In genomic region chr19:32750441-32751055, GRCh38 we compare ENCODE assay signal across 29 cellular contexts. TPM values are rescaled to one million over a fixed set of nuclear protein-coding genes. Genes with fewer than 3 reads are reported as not detected.
DNase-seq lines count a peak whose midpoint lies in the region; ATAC-seq and TF ChIP-seq lines count a peak whose summit lies in the region.
"Had no signal": no experiment of that assay in that cellular context is flagged by ENCODE, and none has a peak within 500 bp of the region (broad histone marks: within the 10 kb centered on the region; RNA-seq: fewer than 3 reads in every experiment).

No MANE protein-coding gene starts in this region.

- 56% methylated on average over 4 of the region's 4 CpGs for whole genome bisulfite sequencing in mammary epithelial cell (ENCODE audit: low coverage, missing lambda C conversion rate)

- POLR2A ChIA-PET in MCF 10A (lab: Yijun Ruan, JAX): no interaction called here

- H3K4me3 ChIP-seq in mammary epithelial cell (replicated peaks in 1 of 3; ENCODE audit: insufficient read depth in 1 of 3, low read depth in 2 of 3, low read length in 3 of 3) (no peak overlapping the region), upper lobe of right lung (no peak overlapping the region)
- H3K4me3 ChIP-seq: heart right ventricle, MG63, prostate gland, SJSA1, upper lobe of left lung had no signal

- no peak overlapping the region for H3K4me2 ChIP-seq in mammary epithelial cell (ENCODE audit: insufficient read depth, low read depth, low read length)

- intact Hi-C loops in MCF 10A (cut with micrococcal nuclease): no loop called here
- intact Hi-C loops in mammary epithelial cell (cut with micrococcal nuclease): no loop called here
- intact Hi-C loops in upper lobe of right lung (cut with DNase I): no loop called here
- intact Hi-C loops in left ventricle myocardium superior (cut with micrococcal nuclease): no loop called here
- intact Hi-C loops in left colon (cut with DNase I, micrococcal nuclease): no loop called here

- no peaks in the 10 kb centered on the region for H4K20me1 ChIP-seq in mammary epithelial cell (ENCODE audit: insufficient read depth, low read length)

- H3K36me3 ChIP-seq in mammary epithelial cell (ENCODE audit: insufficient read depth, low read length): no peaks in the 10 kb centered on the region
- no peaks in the 10 kb centered on the region for H3K36me3 ChIP-seq in upper lobe of right lung
- H3K36me3 ChIP-seq: heart right ventricle, MG63, prostate gland, SJSA1, upper lobe of left lung had no signal

- in situ Hi-C loops in mammary epithelial cell (cut with MboI; ENCODE audit: low sequenced_read_pairs in 2 of 2): no loop called here

- no peak overlapping the region for H3K27ac Mint-ChIP-seq in MCF 10A (ENCODE audit: low read depth, unreplicated experiment)
- H3K27ac Mint-ChIP-seq: activated naive CD4-positive, alpha-beta T cell treated with anti-CD3 and anti-CD28 coated beads for 36 hours; T-helper 1 cell treated with Interleukin-12 subunit alpha and Interleukin-12 subunit beta and Interleukin-4 antibody, amounts not matched to agents 30 μg/mL and 1 μg/mL, for 36 hours had no signal

- peak; percentile 22 for DNase-seq in DMS53 (lab: John Stamatoyannopoulos, UW)
- DNase-seq in DMS53 treated with DMSO at 0.1 percent for 48 hours (lab: John Stamatoyannopoulos, UW; ENCODE audit: unreplicated experiment): no peak
- DNase-seq in MCF 10A (ENCODE audit: unreplicated experiment): peak; percentile 5
- no peak for DNase-seq in mammary epithelial cell
- DNase-seq in OCI-M1 (lab: John Stamatoyannopoulos, UW): peak; percentile 79
- DNase-seq in upper lobe of right lung: no peak
- DNase-seq in left ventricle myocardium superior: no peak
- DNase-seq in left colon: no peak
- DNase-seq: 8988T; activated CD4-positive, alpha-beta T cell treated with anti-CD3 and anti-CD28 coated beads for 48 hours; activated naive CD4-positive, alpha-beta T cell treated with anti-CD3 and anti-CD28 coated beads for 36 hours; cortex of kidney; DND-41; foreskin keratinocyte; H7; heart right ventricle; left cardiac atrium; mesendoderm; MG63; naive B cell; NCI-H1694 treated with DMSO at 0.1 percent for 48 hours; NCI-H82; upper lobe of left lung had no signal

- H3K27me3 Mint-ChIP-seq in MCF 10A (ENCODE audit: insufficient read depth, unreplicated experiment): peaks cover 16% of the 10 kb centered on the region

- H3K9me3 Mint-ChIP-seq in MCF 10A (ENCODE audit: unreplicated experiment): no peaks in the 10 kb centered on the region
- H3K9me3 Mint-ChIP-seq: activated naive CD4-positive, alpha-beta T cell treated with anti-CD3 and anti-CD28 coated beads for 36 hours; T-helper 1 cell treated with Interleukin-12 subunit alpha and Interleukin-12 subunit beta and Interleukin-4 antibody, amounts not matched to agents 30 μg/mL and 1 μg/mL, for 36 hours had no signal

- H3K4me1 ChIP-seq in mammary epithelial cell (ENCODE audit: insufficient read depth, low read length): no peaks in the 10 kb centered on the region
- H3K4me1 ChIP-seq in upper lobe of right lung: no peaks in the 10 kb centered on the region
- H3K4me1 ChIP-seq: foreskin keratinocyte, heart right ventricle, prostate gland, SJSA1, upper lobe of left lung had no signal

- H3K9me3 ChIP-seq in mammary epithelial cell (replicated peaks; ENCODE audit: insufficient read depth, low read length) (no peaks in the 10 kb centered on the region), upper lobe of right lung (no peaks in the 10 kb centered on the region)
- H3K9me3 ChIP-seq: heart right ventricle, MG63, prostate gland, SJSA1, upper lobe of left lung had no signal

- BruUV-seq in MCF 10A (replicated peaks; lab: Mats Ljungman, UMichigan) (no TSS peak), mammary epithelial cell (replicated peaks; lab: Mats Ljungman, UMichigan) (no TSS peak)

- CTCF ChIA-PET in MCF 10A (lab: Yijun Ruan, JAX): no interaction called here
- CTCF ChIA-PET in mammary epithelial cell (lab: Charles Lee; ENCODE audit: low non-redundant PET): no interaction called here

- H3K79me2 ChIP-seq in mammary epithelial cell (ENCODE audit: insufficient read depth, low read length): no peaks in the 10 kb centered on the region

- ATAC-seq in upper lobe of right lung (peak; percentile 53), left ventricle myocardium superior (no peak), left colon (no peak)
- ATAC-seq: esophagus mucosa, foreskin keratinocyte, heart right ventricle, left cardiac atrium, Panc1 had no signal

- H3K27ac ChIP-seq in mammary epithelial cell (ENCODE audit: insufficient read depth, low read depth, low read length): no peak overlapping the region
- H3K27ac ChIP-seq in upper lobe of right lung: no peak overlapping the region
- H3K27ac ChIP-seq: foreskin keratinocyte, heart right ventricle, prostate gland, SJSA1, upper lobe of left lung, VCaP had no signal

- H2AFZ ChIP-seq in mammary epithelial cell (ENCODE audit: low read depth, low read length): no peak overlapping the region

- no peaks in the 10 kb centered on the region for H3K36me3 Mint-ChIP-seq in MCF 10A (ENCODE audit: insufficient read depth, unreplicated experiment)
- H3K36me3 Mint-ChIP-seq: naive B cell had no signal

- no peak overlapping the region for H3K9ac ChIP-seq in mammary epithelial cell (ENCODE audit: insufficient read depth, low read length)

- H3K4me3 Mint-ChIP-seq in MCF 10A (ENCODE audit: unreplicated experiment): no peak overlapping the region
- H3K4me3 Mint-ChIP-seq: activated naive CD4-positive, alpha-beta T cell treated with anti-CD3 and anti-CD28 coated beads for 36 hours; naive B cell; T-helper 1 cell treated with Interleukin-12 subunit alpha and Interleukin-12 subunit beta and Interleukin-4 antibody, amounts not matched to agents 30 μg/mL and 1 μg/mL, for 36 hours had no signal

- TF ChIP-seq CTCF in MCF 10A (IDR thresholded peaks at IDR 0.05; ENCODE audit: unreplicated experiment): no peak
- no peak for TF ChIP-seq CTCF in mammary epithelial cell (conservative IDR thresholded peaks at IDR 0.05 in 1 of 2, IDR thresholded peaks at IDR 0.05 in 1 of 2; ENCODE audit: extremely low read depth in 1 of 2, insufficient read depth in 1 of 2, low read depth in 1 of 2, low read length in 2 of 2)
- no peak for TF ChIP-seq CTCF in upper lobe of right lung (IDR thresholded peaks at IDR 0.05)

- dilution Hi-C loops in mammary epithelial cell (cut with HindIII; ENCODE audit: low sequenced_read_pairs): no loop called here

- H3K4me1 Mint-ChIP-seq in MCF 10A (ENCODE audit: insufficient read depth, unreplicated experiment): no peaks in the 10 kb centered on the region
- H3K4me1 Mint-ChIP-seq: naive B cell had no signal

- H3K27me3 ChIP-seq in mammary epithelial cell (ENCODE audit: insufficient read depth, low read length): no peaks in the 10 kb centered on the region
- H3K27me3 ChIP-seq in upper lobe of right lung: no peaks in the 10 kb centered on the region
- H3K27me3 ChIP-seq: upper lobe of left lung had no signal

RNA-seq across cellular contexts. Expression of gene TDRD12, which starts 31.0 kb away (rescaled TPM):
- total RNA-seq in MCF 10A (2022) (0.14 and 0.20 TPM in 2 replicates), mammary epithelial cell (10 to 100 TPM in 1 of 2 donors, not detected in 1; 12.5 TPM), upper lobe of right lung (not detected), left ventricle myocardium superior (not detected), left colon (under 1 TPM; 0.06 TPM)
- 0.03 TPM for polyA plus RNA-seq in mammary epithelial cell
- not detected for polyA minus RNA-seq in mammary epithelial cell

RNA-seq across cellular contexts. Expression of gene NUDT19, which starts 58.9 kb away (rescaled TPM):
- 29.4 and 33.4 TPM in 2 replicates for total RNA-seq in MCF 10A (2022)
- 10 to 100 TPM; 16.8 to 21.2 TPM for total RNA-seq in mammary epithelial cell
- polyA plus RNA-seq in mammary epithelial cell: 9.5 TPM
- 18.1 TPM for polyA minus RNA-seq in mammary epithelial cell
- 14.2 TPM for total RNA-seq in upper lobe of right lung
- total RNA-seq in left ventricle myocardium superior: 24.8 TPM
- 10 to 100 TPM; 16.6 to 17.1 TPM for total RNA-seq in left colon

Comparison
In these comparisons a context has a peak if more than half of its experiments do, and no peak if none do; other contexts are left out.
1. DNase-seq: peak in DMS53 (single experiment), MCF 10A (single experiment) and OCI-M1 (single experiment); none in DMS53 treated with DMSO at 0.1 percent for 48 hours (single experiment), mammary epithelial cell (single experiment), upper lobe of right lung (single experiment), left ventricle myocardium superior (single experiment) and left colon (0 of 2).